ENCODE assay signal across 12 cellular contexts in the genomic region with DNA sequence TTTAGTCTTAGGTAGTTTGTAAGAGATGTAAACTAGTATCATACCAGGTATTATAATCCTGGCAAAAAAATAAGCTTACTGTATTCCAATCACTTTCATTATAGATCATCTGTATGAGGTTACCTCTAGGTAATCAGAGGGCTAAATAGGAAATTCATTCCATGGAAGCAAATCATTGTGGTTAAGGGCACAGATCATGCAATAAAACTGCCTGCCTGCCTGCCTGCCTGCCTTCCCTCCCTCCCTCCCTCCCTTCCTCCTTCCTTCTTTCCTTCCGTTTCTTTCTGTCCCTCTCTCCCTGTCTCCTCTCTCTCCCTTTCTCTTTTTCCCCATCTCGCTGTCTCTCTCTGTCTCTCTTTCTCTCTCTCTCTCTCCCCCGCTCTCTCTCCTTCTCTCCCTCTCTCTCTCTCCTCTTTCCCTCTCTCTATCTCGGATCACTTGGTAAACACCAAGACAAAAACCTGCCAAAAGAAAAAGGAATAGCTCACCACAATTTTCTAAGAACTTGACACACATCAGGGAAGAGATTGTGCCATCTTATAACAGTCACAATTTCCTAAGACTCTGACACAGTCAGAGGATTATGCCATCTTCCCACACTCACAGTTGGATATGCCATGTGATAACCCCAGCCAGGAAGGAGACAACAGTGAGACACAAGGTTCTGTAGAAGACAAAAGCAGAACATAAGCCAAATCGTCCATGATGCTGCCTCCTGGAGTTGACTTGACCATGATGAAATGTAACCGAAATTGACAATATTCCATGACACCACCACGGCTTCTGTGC. TPM values are rescaled to one million over a fixed set of nuclear protein-coding genes. Genes with fewer than 3 reads are reported as not detected.
DNase-seq lines count a peak whose midpoint lies in the region; ATAC-seq and TF ChIP-seq lines count a peak whose summit lies in the region.
"Had no signal": no experiment of that assay in that cellular context is flagged by ENCODE, and none has a peak within 500 bp of the region (broad histone marks: within the 10 kb centered on the region; RNA-seq: fewer than 3 reads in every experiment).

No MANE protein-coding gene starts in this region.

- no peak overlapping the region for H3K4me2 ChIP-seq in PC-9
- H3K4me2 ChIP-seq in smooth muscle cell: peak overlapping the region; percentile 31

- H3K27ac ChIP-seq in PC-9: no peak overlapping the region
- H3K27ac ChIP-seq in epithelial cell of prostate: peak overlapping the region; percentile 74
- H3K27ac ChIP-seq in smooth muscle cell (ENCODE audit: low read depth): peak overlapping the region; percentile 78

- no TSS peak for BruUV-seq in PC-9 (replicated peaks; lab: Mats Ljungman, UMichigan)

- ATAC-seq in HG02588 (IDR thresholded peaks at IDR 0.05; ENCODE audit: unreplicated experiment): no peak

- H4K20me1 ChIP-seq in PC-9 (ENCODE audit: insufficient read depth): no peaks in the 10 kb centered on the region
- H4K20me1 ChIP-seq in smooth muscle cell (ENCODE audit: low read depth): no peaks in the 10 kb centered on the region

- CTCF ChIA-PET in PC-9 (lab: Charles Lee): no interaction called here

- H3K9ac ChIP-seq in smooth muscle cell (ENCODE audit: low read depth): peak overlapping the region; percentile 59

- POLR2A ChIA-PET in PC-9 (lab: Charles Lee; ENCODE audit: unreplicated experiment): no interaction called here

- no peaks in the 10 kb centered on the region for H3K79me2 ChIP-seq in PC-9 (ENCODE audit: low read depth)
- H3K79me2 ChIP-seq in smooth muscle cell (ENCODE audit: low read depth): no peaks in the 10 kb centered on the region

- H2AFZ ChIP-seq in PC-9 (peak overlapping the region; percentile 39; the same call in 1 of the 2 replicates), smooth muscle cell (ENCODE audit: low read depth) (peak overlapping the region; percentile 81)

- no peaks in the 10 kb centered on the region for H3K27me3 ChIP-seq in PC-9 (ENCODE audit: insufficient read depth, low read depth)
- H3K27me3 ChIP-seq in smooth muscle cell (ENCODE audit: low read depth): no peaks in the 10 kb centered on the region

- TF ChIP-seq CTCF in PC-9 (conservative IDR thresholded peaks at IDR 0.05) (no peak), smooth muscle cell (IDR thresholded peaks at IDR 0.05; ENCODE audit: borderline replicate concordance, insufficient read depth, poor library complexity, severe bottlenecking) (no peak)

- H3K9me2 ChIP-seq in PC-9 (ENCODE audit: insufficient read depth): no peaks in the 10 kb centered on the region

- H3F3A ChIP-seq in PC-9 (ENCODE audit: insufficient read depth, low read depth) (no peaks in the 10 kb centered on the region), smooth muscle cell (ENCODE audit: low read depth) (no peaks in the 10 kb centered on the region)

- H3K36me3 ChIP-seq in PC-9 (ENCODE audit: low read depth) (no peaks in the 10 kb centered on the region), smooth muscle cell (ENCODE audit: low read depth) (no peaks in the 10 kb centered on the region)

- peak; percentile 46 for DNase-seq in HCEC 1CT
- DNase-seq in PC-9: no peak
- peak; percentile 58 for DNase-seq in epithelial cell of prostate (ENCODE audit: low read depth, low spot score)
- no peak for DNase-seq in smooth muscle cell (lab: John Stamatoyannopoulos, UW; ENCODE audit: unreplicated experiment)
- DNase-seq in posterior vena cava (ENCODE audit: low spot score): no peak
- no peak for DNase-seq in activated gamma-delta T cell treated with Interleukin-2 at 50 U/mL for 16 hours
- DNase-seq: DND-41; NCI-H1105 treated with DMSO at 0.1 percent for 48 hours; stimulated activated naive CD4-positive, alpha-beta T cell treated with Interleukin-2 at 50 U/mL for 16 hours had no signal

- H3K4me3 ChIP-seq in PC-9: no peak overlapping the region
- H3K4me3 ChIP-seq in smooth muscle cell: no peak overlapping the region

- WGBS in smooth muscle cell (ENCODE audit: low lambda C conversion rate): 69% methylated on average over 7 of the region's 7 CpGs

- intact Hi-C loops in PC-9 (cut with micrococcal nuclease; ENCODE audit: unreplicated experiment) (no loop called here), posterior vena cava (cut with DNase I) (no loop called here)

- H3K4me1 ChIP-seq in PC-9 (replicated peaks; ENCODE audit: insufficient read depth) (no peaks in the 10 kb centered on the region), smooth muscle cell (ENCODE audit: low read depth) (no peaks in the 10 kb centered on the region)

- peaks cover 8% of the 10 kb centered on the region; the same call in 1 of the 2 replicates for H3K9me3 ChIP-seq in PC-9 (ENCODE audit: insufficient read depth, low read depth)
- no peaks in the 10 kb centered on the region for H3K9me3 ChIP-seq in smooth muscle cell (replicated peaks; ENCODE audit: low read depth)

RNA-seq across cellular contexts. Expression of a gene that starts 3.0 kb away (rescaled TPM):
- not detected in 2 replicates for total RNA-seq in PC-9 (2021)
- not detected in 2 replicates for total RNA-seq in smooth muscle cell
- polyA plus RNA-seq in smooth muscle cell: not detected in 2 replicates
- total RNA-seq in posterior vena cava: not detected
- total RNA-seq: activated T-helper 2 cell treated with anti-CD3 and anti-CD28 coated beads, Interferon-gamma antibody, Interleukin-2, Interleukin-4, amounts not matched to agents 10 μg/mL and 5 μg/mL and 100 μg/mL, durations not matched to agents 14 hours and 24 hours and 36 hours; cerebellum had no signal

RNA-seq across cellular contexts. Expression of a gene that starts 17.1 kb away (rescaled TPM):
- total RNA-seq in PC-9 (2021) (not detected in 2 replicates), smooth muscle cell (not detected in 2 replicates), posterior vena cava (under 1 TPM in 1 of 2 donors, not detected in 1; 0.88 TPM)
- not detected in 2 replicates for polyA plus RNA-seq in smooth muscle cell
- total RNA-seq: activated T-helper 2 cell treated with anti-CD3 and anti-CD28 coated beads, Interferon-gamma antibody, Interleukin-2, Interleukin-4, amounts not matched to agents 10 μg/mL and 5 μg/mL and 100 μg/mL, durations not matched to agents 14 hours and 24 hours and 36 hours; cerebellum had no signal

RNA-seq across cellular contexts. Expression of a gene that starts 28.6 kb away (rescaled TPM):
- total RNA-seq in PC-9 (2021) (not detected in 2 replicates), smooth muscle cell (2.5 and 2.9 TPM in 2 replicates), posterior vena cava (not detected)
- polyA plus RNA-seq in smooth muscle cell: 2.8 and 4.1 TPM in 2 replicates
- total RNA-seq: activated T-helper 2 cell treated with anti-CD3 and anti-CD28 coated beads, Interferon-gamma antibody, Interleukin-2, Interleukin-4, amounts not matched to agents 10 μg/mL and 5 μg/mL and 100 μg/mL, durations not matched to agents 14 hours and 24 hours and 36 hours; cerebellum had no signal

RNA-seq across cellular contexts. Expression of a gene that starts 56.3 kb away (rescaled TPM):
- 0.55 and 1.0 TPM in 2 replicates for total RNA-seq in PC-9 (2021)
- 1.2 and 2.3 TPM in 2 replicates for total RNA-seq in smooth muscle cell
- 0.40 and 1.7 TPM in 2 replicates for polyA plus RNA-seq in smooth muscle cell
- total RNA-seq in posterior vena cava: 1 to 10 TPM; 2.0 to 5.0 TPM
- total RNA-seq: cerebellum had no signal

Comparison
In these comparisons a context has a peak if more than half of its experiments do, and no peak if none do; other contexts are left out.
1. DNase-seq: peak in HCEC 1CT (single experiment) and epithelial cell of prostate (single experiment); none in PC-9 (0 of 2), smooth muscle cell (single experiment), posterior vena cava (single experiment) and activated gamma-delta T cell treated with Interleukin-2 at 50 U/mL for 16 hours (single experiment).